ENCODE assay signal across 8 cellular contexts in the genomic region with DNA sequence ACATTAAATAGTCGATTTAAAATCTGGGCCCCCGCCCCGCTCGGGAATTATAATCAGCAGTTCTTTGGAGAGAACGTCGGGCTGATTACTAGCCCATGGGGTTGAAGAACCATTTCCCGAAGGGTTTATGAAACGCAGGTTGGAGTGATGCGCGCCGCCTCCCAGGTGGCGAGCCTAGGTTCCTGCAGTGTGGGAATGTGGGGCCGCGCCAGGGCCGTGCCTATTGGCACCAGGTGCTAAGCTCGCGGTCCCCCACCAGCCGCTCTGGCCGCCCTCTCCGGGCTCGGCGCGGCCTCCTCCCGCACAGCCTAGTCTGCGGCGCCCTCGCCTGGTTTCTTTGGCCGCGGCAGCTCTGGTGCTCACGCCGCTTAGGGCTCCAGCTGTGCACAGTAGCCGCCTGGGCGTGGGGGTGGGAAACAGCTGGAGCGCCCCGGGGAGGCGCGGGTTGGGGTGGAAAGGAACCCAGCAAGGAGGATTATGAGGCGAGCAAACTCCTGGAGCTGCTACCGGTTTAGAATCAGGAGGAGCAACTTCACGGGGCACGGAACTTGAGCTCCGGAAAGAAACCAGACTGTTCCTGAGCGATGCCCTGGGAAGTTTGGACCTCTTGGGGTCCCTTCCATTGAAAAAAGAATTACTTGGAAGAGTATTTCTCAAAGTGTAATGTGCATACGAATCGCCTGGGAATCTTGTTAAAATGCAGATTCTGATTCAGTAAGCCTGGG. TPM values are rescaled to one million over a fixed set of nuclear protein-coding genes. Genes with fewer than 3 reads are reported as not detected.
DNase-seq lines count a peak whose midpoint lies in the region; ATAC-seq and TF ChIP-seq lines count a peak whose summit lies in the region.

No MANE protein-coding gene starts in this region.

- BruUV-seq in PC-3 (replicated peaks; lab: Mats Ljungman, UMichigan): no TSS peak

- H3K9me2 ChIP-seq in PC-3 (replicated peaks; ENCODE audit: low read length): no peaks in the 10 kb centered on the region

- intact Hi-C loops in PC-3 (cut with micrococcal nuclease): loop anchor here (1.0 to 10.0 kb wide), 9 partner anchors 278 to 802 kb away; no protein-coding TSS in a partner anchor
- intact Hi-C loops in sciatic nerve (cut with DNase I): loop anchor here (5.0 kb wide), 1 partner anchor 522 kb away; no protein-coding TSS in a partner anchor

- peak overlapping the region; percentile 30; the same call in 1 of the 2 replicates for H3K9ac ChIP-seq in PC-3 (ENCODE audit: low read length)
- H3K9ac ChIP-seq in iPS-15b (ENCODE audit: low read depth, low read length): no peak overlapping the region

- no peaks in the 10 kb centered on the region for H3F3A ChIP-seq in PC-3 (ENCODE audit: low read length, unreplicated experiment)

- H3K4me3 ChIP-seq in PC-3 (ENCODE audit: low read length) (peak overlapping the region; percentile 75), astrocyte of the spinal cord (ENCODE audit: low read depth, low read length) (peak overlapping the region; percentile 36), iPS-15b (ENCODE audit: low read depth, low read length) (peak overlapping the region; percentile 64)

- H3K79me2 ChIP-seq in PC-3 (ENCODE audit: low read length): no peaks in the 10 kb centered on the region

- H3K4me2 ChIP-seq in PC-3 (ENCODE audit: low read length): peak overlapping the region; percentile 94

- H3K4me1 ChIP-seq in PC-3 (ENCODE audit: insufficient read depth, low read length) (peaks cover 6% of the 10 kb centered on the region; the same call in 1 of the 2 replicates), iPS-15b (ENCODE audit: control insufficient read depth, insufficient read depth, low read length) (peaks cover 23% of the 10 kb centered on the region)

- H4K20me1 ChIP-seq in PC-3 (ENCODE audit: low read length): no peaks in the 10 kb centered on the region

- in situ Hi-C loops in astrocyte of the spinal cord (cut with HindIII; ENCODE audit: low sequenced_read_pairs): no loop called here

- TF ChIP-seq CTCF in GM10248 (IDR thresholded peaks at IDR 0.05; ENCODE audit: control extremely low read depth, extremely low read depth, low read depth, missing control alignments) (peak; percentile 81), PC-3 (conservative IDR thresholded peaks at IDR 0.05; ENCODE audit: low read depth, low read length) (peak; percentile 94), astrocyte of the spinal cord (IDR thresholded peaks at IDR 0.05; ENCODE audit: low read depth, low read length) (peak; percentile 85)

- H3K9me3 ChIP-seq in PC-3 (ENCODE audit: low read length) (no peaks in the 10 kb centered on the region), iPS-15b (ENCODE audit: control insufficient read depth, insufficient read depth, low read length) (no peaks in the 10 kb centered on the region)

- H2AFZ ChIP-seq in PC-3 (ENCODE audit: low read length): peak overlapping the region; percentile 91

- H3K36me3 ChIP-seq in PC-3 (ENCODE audit: low read depth, low read length) (no peaks in the 10 kb centered on the region), iPS-15b (ENCODE audit: control insufficient read depth, insufficient read depth, low read length) (no peaks in the 10 kb centered on the region)

- H3K27me3 ChIP-seq in PC-3 (ENCODE audit: low read length) (no peaks in the 10 kb centered on the region), iPS-15b (ENCODE audit: control insufficient read depth, insufficient read depth, low read length) (peaks cover 65% of the 10 kb centered on the region)

- POLR2A ChIA-PET in GM10248 (lab: Yijun Ruan, JAX) (no interaction called here), PC-3 (lab: Charles Lee; ENCODE audit: unreplicated experiment) (interaction anchor here (0.6 to 0.7 kb wide), 3 partner anchors 143 to 523 kb away, joined by 3 read pairs; a partner anchor contains a TSS)

- DNase-seq in GM10248 (ENCODE audit: extremely low spot score) (peak; percentile 76), HuH-7 (ENCODE audit: low spot score) (peak; percentile 86), PC-3 (peak; percentile 86), astrocyte of the spinal cord (ENCODE audit: low read depth, low spot score) (peak; percentile 50), sciatic nerve (ENCODE audit: low spot score) (peak; percentile 82), GDM1 (lab: John Stamatoyannopoulos, UW) (no peak)

- CTCF ChIA-PET in GM10248 (lab: Yijun Ruan, JAX): interaction anchor here (0.8 to 5.6 kb wide), 15 partner anchors 9 to 1458 kb away, joined by 3 to 69 read pairs (median 5); no protein-coding TSS in a partner anchor
- CTCF ChIA-PET in PC-3 (lab: Charles Lee): interaction anchor here (0.5 to 2.5 kb wide), 10 partner anchors 22 to 718 kb away, joined by 3 to 33 read pairs (median 4); no protein-coding TSS in a partner anchor

- no peak overlapping the region for H3K27ac ChIP-seq in PC-3 (ENCODE audit: low read length)

- ATAC-seq in GM21786 (IDR thresholded peaks at IDR 0.05; ENCODE audit: unreplicated experiment) (peak; percentile 81), PC-3 (peak; percentile 91), sciatic nerve (peak; percentile 96)

RNA-seq across cellular contexts. Expression of a gene that starts 5.6 kb away (rescaled TPM):
- total RNA-seq in PC-3 (2014; rRNA removed): 10.0 and 11.4 TPM in 2 replicates
- total RNA-seq in sciatic nerve: 40.4 TPM
